In the genomic region with DNA sequence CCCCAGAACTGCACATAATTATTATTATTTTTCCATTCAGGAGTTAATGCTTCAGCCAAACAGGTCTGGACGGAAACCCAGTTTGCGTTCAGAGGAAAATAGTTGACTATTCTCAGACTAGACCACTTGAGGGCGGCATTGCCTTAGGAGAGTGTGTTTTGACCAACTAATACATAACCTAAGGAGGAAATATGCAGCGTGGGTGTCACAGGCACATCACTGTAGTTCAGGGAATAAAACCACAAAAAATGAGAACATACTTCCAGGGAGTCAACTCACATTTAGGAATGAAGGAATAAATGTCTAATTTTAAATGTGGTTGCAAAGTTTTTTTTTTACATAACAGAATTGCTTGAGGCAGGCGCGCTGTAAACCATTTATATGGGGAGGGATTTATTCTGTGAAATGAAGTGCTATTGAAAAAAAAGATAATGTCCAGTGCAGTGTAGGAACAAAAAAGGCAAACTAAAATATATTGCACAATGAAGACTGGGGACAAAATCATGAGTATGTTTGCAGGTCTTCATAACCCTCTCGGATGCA, we compare ENCODE assay signal across 9 cellular contexts.
DNase-seq lines count a peak whose midpoint lies in the region; ATAC-seq and TF ChIP-seq lines count a peak whose summit lies in the region.
"Had no signal": no experiment of that assay in that cellular context is flagged by ENCODE, and none has a peak within 500 bp of the region (broad histone marks: within the 10 kb centered on the region; RNA-seq: fewer than 3 reads in every experiment).

No MANE protein-coding gene starts in this region.

- no peaks in the 10 kb centered on the region for H3K4me1 Mint-ChIP-seq in memory B cell

- H3K4me3 ChIP-seq in BJ (ENCODE audit: low read depth, low read length): no peak overlapping the region
- H3K4me3 ChIP-seq: SK-N-MC had no signal

- ATAC-seq in GM18868 (IDR thresholded peaks at IDR 0.05; ENCODE audit: unreplicated experiment) (peak; percentile 88), HG03066 (IDR thresholded peaks at IDR 0.05; ENCODE audit: low read depth, unreplicated experiment) (peak; percentile 94), memory B cell (ENCODE audit: low read depth) (peak; percentile 81)

- H3K27me3 ChIP-seq in BJ (ENCODE audit: control insufficient read depth, insufficient read depth, low read length): no peaks in the 10 kb centered on the region

- H3K4me3 Mint-ChIP-seq in memory B cell: no peak overlapping the region

- DNase-seq in BJ (ENCODE audit: low read depth) (peak; percentile 88), NCI-H2227 (lab: John Stamatoyannopoulos, UW; ENCODE audit: unreplicated experiment) (peak; percentile 80), ecto neural progenitor cell (ENCODE audit: low spot score) (peak; percentile 58), memory B cell (ENCODE audit: low spot score in 2 of 2) (peak; percentile 45 to 49)
- DNase-seq in activated CD4-positive, alpha-beta T cell treated with anti-CD3 and anti-CD28 coated beads for 24 hours (ENCODE audit: low read depth in 2 of 2): peak; percentile 30 to 38
- DNase-seq in stimulated activated CD8-positive, alpha-beta memory T cell treated with anti-CD3 and anti-CD28 coated beads, Interleukin-4, amount 100 ng/mL, for 48 hours: peak; percentile 62

- CTCF ChIA-PET in BJ (lab: Yijun Ruan, JAX): interaction anchor here (0.7 to 4.6 kb wide), 15 partner anchors 9 to 1196 kb away, joined by 3 to 37 read pairs (median 4); a partner anchor contains a TSS

- POLR2A ChIA-PET in BJ (lab: Charles Lee): no interaction called here

- H3K9me3 Mint-ChIP-seq in memory B cell: no peaks in the 10 kb centered on the region

- no peaks in the 10 kb centered on the region for H3K36me3 Mint-ChIP-seq in memory B cell

- TF ChIP-seq CTCF in BJ (IDR thresholded peaks at IDR 0.05; ENCODE audit: insufficient read depth, low read depth, low read length): peak; percentile 66

- no peak overlapping the region for H3K27ac Mint-ChIP-seq in memory B cell

- peaks cover 6% of the 10 kb centered on the region for H3K27me3 Mint-ChIP-seq in memory B cell

- no peaks in the 10 kb centered on the region for H3K36me3 ChIP-seq in BJ (ENCODE audit: control insufficient read depth, insufficient read depth, low read length)

Comparison
In these comparisons a context has a peak if more than half of its experiments do, and no peak if none do; other contexts are left out.
1. DNase-seq: peak in every context shown above with its lines; median percentile 88 in BJ; 80 in NCI-H2227; 62 in stimulated activated CD8-positive, alpha-beta memory T cell treated with anti-CD3 and anti-CD28 coated beads, Interleukin-4, amount 100 ng/mL, for 48 hours; 58 in ecto neural progenitor cell; 47 in memory B cell; 34 in activated CD4-positive, alpha-beta T cell treated with anti-CD3 and anti-CD28 coated beads for 24 hours.